ENCODE assay signal across 20 cellular contexts in genomic region chr3:31305324-31305723, GRCh38.
"Had no signal": no experiment of that assay in that cellular context is flagged by ENCODE, and none has a peak within 500 bp of the region (broad histone marks: within the 10 kb centered on the region; RNA-seq: fewer than 3 reads in every experiment).

No MANE protein-coding gene starts in this region.

- H3K36me3 ChIP-seq: ascending aorta, cardiac muscle cell, esophagus muscularis mucosa, lower lobe of right lung, prostate gland, spleen, upper lobe of right lung had no signal

- H3K27ac ChIP-seq: ascending aorta, cardiac muscle cell, esophagus muscularis mucosa, lower lobe of right lung, prostate gland, spleen, upper lobe of right lung, VCaP had no signal

- H3K27me3 ChIP-seq: ascending aorta, cardiac muscle cell, esophagus muscularis mucosa, spleen, upper lobe of right lung had no signal

- DNase-seq: activated CD4-positive, alpha-beta T cell treated with anti-CD3 and anti-CD28 coated beads for 4 hours; activated CD8-positive, alpha-beta memory T cell treated with anti-CD3 and anti-CD28 coated beads, Interleukin-2, amount 50 U/mL, for 48 hours; activated CD8-positive, alpha-beta T cell treated with anti-CD3 and anti-CD28 coated beads for 36 hours; activated naive CD4-positive, alpha-beta T cell treated with Interleukin-2 at 50 U/mL for 16 hours; activated naive CD8-positive, alpha-beta T cell treated with anti-CD3 and anti-CD28 coated beads, Interleukin-2, amount 50 U/mL, for 24 hours; immature natural killer cell; lower lobe of right lung; midbrain; naive B cell; spleen; stimulated activated CD4-positive, alpha-beta T cell treated with anti-CD3 and anti-CD28 coated beads, Interleukin-1b, Interleukin-23, amount 100 ng/mL, for 48 hours; stimulated activated naive CD8-positive, alpha-beta T cell treated with anti-CD3 and anti-CD28 coated beads, Interleukin-15, Interleukin-2, amounts not matched to agents 100 U/mL and 50 U/mL, for 24 hours; T1000; upper lobe of right lung had no signal

- ATAC-seq: activated CD8-positive, alpha-beta T cell treated with anti-CD3 and anti-CD28 coated beads for 36 hours; activated naive CD8-positive, alpha-beta T cell treated with anti-CD3 and anti-CD28 coated beads, Interleukin-2, amount 50 U/mL, for 24 hours; lower lobe of right lung; sciatic nerve; stimulated activated naive CD8-positive, alpha-beta T cell treated with anti-CD3 and anti-CD28 coated beads, Interleukin-15, Interleukin-2, amounts not matched to agents 100 U/mL and 50 U/mL, for 24 hours; upper lobe of right lung had no signal

- H3K4me3 ChIP-seq: ascending aorta, cardiac muscle cell, esophagus muscularis mucosa, lower lobe of right lung, prostate gland, spleen, upper lobe of right lung had no signal

- H3K9me3 ChIP-seq: ascending aorta, esophagus muscularis mucosa, lower lobe of right lung, prostate gland, spleen, upper lobe of right lung had no signal

- H3K4me1 ChIP-seq: prostate gland, spleen had no signal
